In the genomic region with DNA sequence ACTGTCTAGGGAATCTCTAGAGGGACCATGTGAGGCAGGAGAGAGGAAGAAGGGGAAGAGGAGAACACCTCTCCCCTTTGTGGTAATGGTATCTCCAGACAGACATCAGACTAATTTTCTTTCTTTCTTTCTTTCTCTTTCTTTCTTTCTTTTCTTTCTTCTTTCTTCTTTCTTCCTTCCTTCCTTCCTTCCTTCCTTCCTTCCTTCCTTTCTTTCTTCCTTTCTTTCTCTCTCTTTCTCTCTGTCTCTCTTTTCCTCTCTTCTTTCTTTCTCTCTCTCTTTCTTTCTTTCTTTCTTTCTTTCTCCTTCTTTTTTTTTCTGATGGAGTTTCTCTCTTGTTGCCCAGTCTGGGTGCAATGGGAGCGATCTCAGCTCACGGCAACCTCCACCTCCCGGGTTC, we compare ENCODE assay signal across 30 cellular contexts.
"Had no signal": no experiment of that assay in that cellular context is flagged by ENCODE, and none has a peak within 500 bp of the region (broad histone marks: within the 10 kb centered on the region; RNA-seq: fewer than 3 reads in every experiment).

No MANE protein-coding gene starts in this region.

- H3K4me1 Mint-ChIP-seq: nephron, neural crest cell had no signal

- DNase-seq: naive B cell; natural killer cell; nucleus accumbens; pancreas; retina; right lobe of liver; sigmoid colon; small intestine; stimulated activated CD4-positive, alpha-beta T cell treated with anti-CD3 and anti-CD28 coated beads, Interleukin-15, amount 100 ng/mL, for 24 hours; stimulated activated CD4-positive, alpha-beta T cell treated with anti-CD3 and anti-CD28 coated beads, Interleukin-2, amount 100 ng/mL, for 24 hours; stimulated activated CD4-positive, alpha-beta T cell treated with anti-CD3 and anti-CD28 coated beads, Interleukin-2, amount 100 ng/mL, for 48 hours; stimulated activated CD4-positive, alpha-beta T cell treated with anti-CD3 and anti-CD28 coated beads, Interleukin-4, amount 100 ng/mL, for 4 hours; stimulated activated CD8-positive, alpha-beta memory T cell treated with anti-CD3 and anti-CD28 coated beads, Interleukin-4, amount 100 ng/mL, for 48 hours; stimulated activated naive CD4-positive, alpha-beta T cell; stimulated activated naive CD8-positive, alpha-beta T cell treated with anti-CD3 and anti-CD28 coated beads, Interleukin-15, amount 100 ng/mL, for 72 hours; stimulated activated naive CD8-positive, alpha-beta T cell treated with anti-CD3 and anti-CD28 coated beads, Interleukin-15, Interleukin-2, amounts not matched to agents 100 U/mL and 50 U/mL, for 24 hours; substantia nigra; testis; tibial artery; transverse colon; upper lobe of right lung; uterus had no signal

- H3K4me3 Mint-ChIP-seq: natural killer cell; nephron; neural crest cell; stimulated activated memory B cell treated with anti-CD40 and anti-IgM and Interleukin-4, amounts not matched to agents 10 μg/mL and 1 μg/mL and 100 μg/mL, for 72 hours; stimulated activated naive CD8-positive, alpha-beta T cell treated with anti-CD3 and anti-CD28 coated beads, Interleukin-15, amount 100 ng/mL, for 72 hours; type B pancreatic cell had no signal

- H3K9me3 ChIP-seq: neutrophil, pancreas, prostate gland, right atrium auricular region, right lobe of liver, sigmoid colon, suprapubic skin, testis, tibial artery, transverse colon, upper lobe of right lung, uterus had no signal

- H3K4me1 ChIP-seq: pancreas, prostate gland, right atrium auricular region, right lobe of liver, testis, upper lobe of right lung had no signal

- H3K36me3 Mint-ChIP-seq: naive B cell; natural killer cell; stimulated activated memory B cell treated with anti-CD40 and anti-IgM and Interleukin-4, amounts not matched to agents 10 μg/mL and 1 μg/mL and 100 μg/mL, for 72 hours; type B pancreatic cell had no signal

- H3K9me3 Mint-ChIP-seq: naive B cell; natural killer cell; nephron; neural crest cell; stimulated activated memory B cell treated with anti-CD40 and anti-IgM and Interleukin-4, amounts not matched to agents 10 μg/mL and 1 μg/mL and 100 μg/mL, for 72 hours; stimulated activated naive CD8-positive, alpha-beta T cell treated with anti-CD3 and anti-CD28 coated beads, Interleukin-15, amount 100 ng/mL, for 72 hours; type B pancreatic cell had no signal

- H3K36me3 ChIP-seq: neutrophil, pancreas, prostate gland, right atrium auricular region, right lobe of liver, sigmoid colon, suprapubic skin, tibial artery, transverse colon, upper lobe of right lung, uterus had no signal

- H3K4me3 ChIP-seq: pancreas, prostate gland, right atrium auricular region, right lobe of liver, sigmoid colon, suprapubic skin, testis, tibial artery, transverse colon, upper lobe of right lung, uterus had no signal

- ATAC-seq: natural killer cell; pancreas; right lobe of liver; stimulated activated memory B cell treated with anti-CD40 and anti-IgM and Interleukin-4, amounts not matched to agents 10 μg/mL and 1 μg/mL and 100 μg/mL, for 72 hours; stimulated activated naive CD8-positive, alpha-beta T cell treated with anti-CD3 and anti-CD28 coated beads, Interleukin-15, amount 100 ng/mL, for 72 hours; stimulated activated naive CD8-positive, alpha-beta T cell treated with anti-CD3 and anti-CD28 coated beads, Interleukin-15, Interleukin-2, amounts not matched to agents 100 U/mL and 50 U/mL, for 24 hours; upper lobe of right lung had no signal

- H3K27ac Mint-ChIP-seq: naive B cell; natural killer cell; nephron; stimulated activated memory B cell treated with anti-CD40 and anti-IgM and Interleukin-4, amounts not matched to agents 10 μg/mL and 1 μg/mL and 100 μg/mL, for 72 hours; type B pancreatic cell had no signal

- H3K27ac ChIP-seq: neutrophil, pancreas, prostate gland, right atrium auricular region, right lobe of liver, sigmoid colon, suprapubic skin, testis, tibial artery, transverse colon, upper lobe of right lung, uterus had no signal
